ENCODE assay signal across 1 cellular context in genomic region chr7:157375410-157375809, GRCh38.
TF ChIP-seq lines count a peak whose summit lies in the region.

No MANE protein-coding gene starts in this region.

TF ChIP-seq in GM23338, 12 proteins besides CTCF, POLR2A, EP300 and RAD21 (continued from another document):
- TF ChIP-seq, protein P1, sequence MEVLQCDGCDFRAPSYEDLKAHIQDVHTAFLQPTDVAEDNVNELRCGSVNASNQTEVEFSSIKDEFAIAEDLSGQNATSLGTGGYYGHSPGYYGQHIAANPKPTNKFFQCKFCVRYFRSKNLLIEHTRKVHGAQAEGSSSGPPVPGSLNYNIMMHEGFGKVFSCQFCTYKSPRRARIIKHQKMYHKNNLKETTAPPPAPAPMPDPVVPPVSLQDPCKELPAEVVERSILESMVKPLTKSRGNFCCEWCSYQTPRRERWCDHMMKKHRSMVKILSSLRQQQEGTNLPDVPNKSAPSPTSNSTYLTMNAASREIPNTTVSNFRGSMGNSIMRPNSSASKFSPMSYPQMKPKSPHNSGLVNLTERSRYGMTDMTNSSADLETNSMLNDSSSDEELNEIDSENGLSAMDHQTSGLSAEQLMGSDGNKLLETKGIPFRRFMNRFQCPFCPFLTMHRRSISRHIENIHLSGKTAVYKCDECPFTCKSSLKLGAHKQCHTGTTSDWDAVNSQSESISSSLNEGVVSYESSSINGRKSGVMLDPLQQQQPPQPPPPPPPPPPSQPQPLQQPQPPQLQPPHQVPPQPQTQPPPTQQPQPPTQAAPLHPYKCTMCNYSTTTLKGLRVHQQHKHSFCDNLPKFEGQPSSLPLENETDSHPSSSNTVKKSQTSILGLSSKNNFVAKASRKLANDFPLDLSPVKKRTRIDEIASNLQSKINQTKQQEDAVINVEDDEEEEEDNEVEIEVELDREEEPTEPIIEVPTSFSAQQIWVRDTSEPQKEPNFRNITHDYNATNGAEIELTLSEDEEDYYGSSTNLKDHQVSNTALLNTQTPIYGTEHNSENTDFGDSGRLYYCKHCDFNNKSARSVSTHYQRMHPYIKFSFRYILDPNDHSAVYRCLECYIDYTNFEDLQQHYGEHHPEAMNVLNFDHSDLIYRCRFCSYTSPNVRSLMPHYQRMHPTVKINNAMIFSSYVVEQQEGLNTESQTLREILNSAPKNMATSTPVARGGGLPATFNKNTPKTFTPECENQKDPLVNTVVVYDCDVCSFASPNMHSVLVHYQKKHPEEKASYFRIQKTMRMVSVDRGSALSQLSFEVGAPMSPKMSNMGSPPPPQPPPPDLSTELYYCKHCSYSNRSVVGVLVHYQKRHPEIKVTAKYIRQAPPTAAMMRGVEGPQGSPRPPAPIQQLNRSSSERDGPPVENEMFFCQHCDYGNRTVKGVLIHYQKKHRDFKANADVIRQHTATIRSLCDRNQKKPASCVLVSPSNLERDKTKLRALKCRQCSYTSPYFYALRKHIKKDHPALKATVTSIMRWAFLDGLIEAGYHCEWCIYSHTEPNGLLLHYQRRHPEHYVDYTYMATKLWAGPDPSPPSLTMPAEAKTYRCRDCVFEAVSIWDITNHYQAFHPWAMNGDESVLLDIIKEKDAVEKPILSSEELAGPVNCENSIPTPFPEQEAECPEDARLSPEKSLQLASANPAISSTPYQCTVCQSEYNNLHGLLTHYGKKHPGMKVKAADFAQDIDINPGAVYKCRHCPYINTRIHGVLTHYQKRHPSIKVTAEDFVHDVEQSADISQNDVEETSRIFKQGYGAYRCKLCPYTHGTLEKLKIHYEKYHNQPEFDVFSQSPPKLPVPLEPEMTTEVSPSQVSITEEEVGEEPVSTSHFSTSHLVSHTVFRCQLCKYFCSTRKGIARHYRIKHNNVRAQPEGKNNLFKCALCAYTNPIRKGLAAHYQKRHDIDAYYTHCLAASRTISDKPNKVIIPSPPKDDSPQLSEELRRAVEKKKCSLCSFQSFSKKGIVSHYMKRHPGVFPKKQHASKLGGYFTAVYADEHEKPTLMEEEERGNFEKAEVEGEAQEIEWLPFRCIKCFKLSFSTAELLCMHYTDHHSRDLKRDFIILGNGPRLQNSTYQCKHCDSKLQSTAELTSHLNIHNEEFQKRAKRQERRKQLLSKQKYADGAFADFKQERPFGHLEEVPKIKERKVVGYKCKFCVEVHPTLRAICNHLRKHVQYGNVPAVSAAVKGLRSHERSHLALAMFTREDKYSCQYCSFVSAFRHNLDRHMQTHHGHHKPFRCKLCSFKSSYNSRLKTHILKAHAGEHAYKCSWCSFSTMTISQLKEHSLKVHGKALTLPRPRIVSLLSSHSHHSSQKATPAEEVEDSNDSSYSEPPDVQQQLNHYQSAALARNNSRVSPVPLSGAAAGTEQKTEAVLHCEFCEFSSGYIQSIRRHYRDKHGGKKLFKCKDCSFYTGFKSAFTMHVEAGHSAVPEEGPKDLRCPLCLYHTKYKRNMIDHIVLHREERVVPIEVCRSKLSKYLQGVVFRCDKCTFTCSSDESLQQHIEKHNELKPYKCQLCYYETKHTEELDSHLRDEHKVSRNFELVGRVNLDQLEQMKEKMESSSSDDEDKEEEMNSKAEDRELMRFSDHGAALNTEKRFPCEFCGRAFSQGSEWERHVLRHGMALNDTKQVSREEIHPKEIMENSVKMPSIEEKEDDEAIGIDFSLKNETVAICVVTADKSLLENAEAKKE (CRISPR knock-in tag; IDR thresholded peaks at IDR 0.05), result no peak
- TF ChIP-seq POLR2AphosphoS5 (IDR thresholded peaks at IDR 0.05; ENCODE audit: low read depth) (no peak), STAT1 (IDR thresholded peaks at IDR 0.05; ENCODE audit: unreplicated experiment) (no peak), ZNF114 (CRISPR knock-in tag; IDR thresholded peaks at IDR 0.05) (no peak), EZH2phosphoT487 (IDR thresholded peaks at IDR 0.05; ENCODE audit: unreplicated experiment) (no peak), EZH2 (IDR thresholded peaks at IDR 0.05; ENCODE audit: low read depth, unreplicated experiment) (no peak), REST (IDR thresholded peaks at IDR 0.05; ENCODE audit: unreplicated experiment) (no peak), NANOG (IDR thresholded peaks at IDR 0.05; ENCODE audit: borderline replicate concordance) (no peak)
TF ChIP-seq in GM23338: peak in this region for 0.
